In genomic region chrX:118420462-118420861, GRCh38 we compare ENCODE assay signal across 8 cellular contexts.
DNase-seq lines count a peak whose midpoint lies in the region; ATAC-seq and TF ChIP-seq lines count a peak whose summit lies in the region.

No MANE protein-coding gene starts in this region.

- peaks cover 23% of the 10 kb centered on the region; the same call in 1 of the 2 replicates for H3K36me3 Mint-ChIP-seq in HFFc6 (ENCODE audit: low read depth)
- peaks cover 12% of the 10 kb centered on the region for H3K36me3 Mint-ChIP-seq in activated naive CD8-positive, alpha-beta T cell treated with anti-CD3 and anti-CD28 coated beads, Interleukin-2, amount 50 U/mL, for 24 hours (ENCODE audit: low read depth)

- no peaks in the 10 kb centered on the region for H3K9me3 Mint-ChIP-seq in HFFc6
- H3K9me3 Mint-ChIP-seq in activated naive CD8-positive, alpha-beta T cell treated with anti-CD3 and anti-CD28 coated beads, Interleukin-2, amount 50 U/mL, for 24 hours, result no peaks in the 10 kb centered on the region

- intact Hi-C loops in right cardiac atrium (cut with DNase I), result no loop called here

- H3K27me3 Mint-ChIP-seq in HFFc6 (ENCODE audit: insufficient read depth), result no peaks in the 10 kb centered on the region
- H3K27me3 Mint-ChIP-seq in activated naive CD8-positive, alpha-beta T cell treated with anti-CD3 and anti-CD28 coated beads, Interleukin-2, amount 50 U/mL, for 24 hours, result no peaks in the 10 kb centered on the region

- H3K4me1 Mint-ChIP-seq in HFFc6 (ENCODE audit: low read depth), result peaks cover 7% of the 10 kb centered on the region; the same call in 1 of the 2 replicates
- peaks cover 13% of the 10 kb centered on the region for H3K4me1 Mint-ChIP-seq in activated naive CD8-positive, alpha-beta T cell treated with anti-CD3 and anti-CD28 coated beads, Interleukin-2, amount 50 U/mL, for 24 hours

- WGBS in right cardiac atrium, result 35% methylated on average over 5 of the region's 5 CpGs

- DNase-seq in D341Med (ENCODE audit: low spot score), result peak; percentile 10
- DNase-seq in NCI-H2107 treated with DMSO at 0.1 percent for 48 hours (lab: John Stamatoyannopoulos, UW; ENCODE audit: unreplicated experiment), result peak; percentile 19
- no peak for DNase-seq in right cardiac atrium
- no peak for DNase-seq in HFFc6
- no peak for DNase-seq in coronary artery (ENCODE audit: low spot score)
- DNase-seq in activated effector memory CD4-positive, alpha-beta T cell treated with Interleukin-2 at 50 U/mL for 16 hours, result no peak
- DNase-seq in activated naive CD8-positive, alpha-beta T cell treated with anti-CD3 and anti-CD28 coated beads, Interleukin-2, amount 50 U/mL, for 24 hours, result no peak

- no peaks in the 10 kb centered on the region for H3K27me3 ChIP-seq in right cardiac atrium (ENCODE audit: control insufficient read depth, insufficient read depth)

- no peaks in the 10 kb centered on the region for H3K4me1 ChIP-seq in right cardiac atrium (ENCODE audit: control insufficient read depth, insufficient read depth, low read length)

- no peaks in the 10 kb centered on the region for H3K9me3 ChIP-seq in right cardiac atrium (ENCODE audit: control insufficient read depth, low read length)

- ATAC-seq in GM21423 (IDR thresholded peaks at IDR 0.05; ENCODE audit: unreplicated experiment) (peak; percentile 73), right cardiac atrium (peak; percentile 38 to 70)
- ATAC-seq in activated naive CD8-positive, alpha-beta T cell treated with anti-CD3 and anti-CD28 coated beads, Interleukin-2, amount 50 U/mL, for 24 hours, result no peak

- no peak overlapping the region for H3K4me3 Mint-ChIP-seq in HFFc6
- H3K4me3 Mint-ChIP-seq in activated naive CD8-positive, alpha-beta T cell treated with anti-CD3 and anti-CD28 coated beads, Interleukin-2, amount 50 U/mL, for 24 hours, result no peak overlapping the region

- no peak overlapping the region for H3K27ac ChIP-seq in right cardiac atrium (ENCODE audit: low read length)
- H3K27ac ChIP-seq in coronary artery, result no peak overlapping the region

- no peak overlapping the region; the same call in 1 of the 2 replicates for H3K27ac Mint-ChIP-seq in HFFc6
- no peak overlapping the region for H3K27ac Mint-ChIP-seq in activated naive CD8-positive, alpha-beta T cell treated with anti-CD3 and anti-CD28 coated beads, Interleukin-2, amount 50 U/mL, for 24 hours

- TF ChIP-seq CTCF in HFFc6 (IDR thresholded peaks at IDR 0.05) (no peak), coronary artery (IDR thresholded peaks at IDR 0.05) (no peak)

- no peak overlapping the region for H3K4me3 ChIP-seq in right cardiac atrium (ENCODE audit: low read length)
- no peak overlapping the region for H3K4me3 ChIP-seq in coronary artery

Comparison
In these comparisons a context has a peak if more than half of its experiments do, and no peak if none do; other contexts are left out.
1. DNase-seq: peak in D341Med (single experiment) and NCI-H2107 treated with DMSO at 0.1 percent for 48 hours (single experiment); none in right cardiac atrium (0 of 3), HFFc6 (single experiment), coronary artery (single experiment), activated effector memory CD4-positive, alpha-beta T cell treated with Interleukin-2 at 50 U/mL for 16 hours (single experiment) and activated naive CD8-positive, alpha-beta T cell treated with anti-CD3 and anti-CD28 coated beads, Interleukin-2, amount 50 U/mL, for 24 hours (single experiment).